Comparison of ENCODE assay signal across 15 cellular contexts in the genomic region with DNA sequence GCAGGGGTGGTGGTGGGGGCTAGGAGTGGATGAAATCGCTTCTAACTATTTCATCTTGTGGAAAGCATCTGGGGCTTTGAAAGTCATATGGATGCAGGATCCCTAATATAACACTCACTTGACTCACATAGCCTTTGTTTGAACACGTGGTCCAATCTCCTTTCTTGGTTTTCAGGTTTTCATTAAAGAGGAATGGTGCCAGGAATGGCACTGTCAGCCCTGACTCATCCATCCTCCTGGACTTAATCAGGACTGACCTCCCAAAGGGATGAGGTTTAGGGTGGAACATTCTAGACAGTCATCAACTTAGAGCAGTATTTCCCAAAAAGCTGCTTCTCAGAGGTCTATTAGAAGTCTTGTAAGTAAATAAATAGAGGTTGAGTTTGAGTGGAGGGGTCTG.
DNase-seq lines count a peak whose midpoint lies in the region; ATAC-seq and TF ChIP-seq lines count a peak whose summit lies in the region.
"Had no signal": no experiment of that assay in that cellular context is flagged by ENCODE, and none has a peak within 500 bp of the region (broad histone marks: within the 10 kb centered on the region; RNA-seq: fewer than 3 reads in every experiment).

No MANE protein-coding gene starts in this region.

- H3K36me3 ChIP-seq in BJ (ENCODE audit: control insufficient read depth, insufficient read depth, low read length): no peaks in the 10 kb centered on the region
- H3K36me3 ChIP-seq in MG63: no peaks in the 10 kb centered on the region
- H3K36me3 ChIP-seq in H7 (replicated peaks; ENCODE audit: control insufficient read depth, insufficient read depth, low read length): no peaks in the 10 kb centered on the region

- H3K4me3 ChIP-seq in BJ (ENCODE audit: low read depth, low read length): no peak overlapping the region
- H3K4me3 ChIP-seq in MG63: no peak overlapping the region
- no peak overlapping the region for H3K4me3 ChIP-seq in choroid plexus epithelial cell (ENCODE audit: low read depth, low read length)
- no peak overlapping the region for H3K4me3 ChIP-seq in H7 (ENCODE audit: insufficient read depth, low read depth, low read length)

- POLR2A ChIA-PET in BJ (lab: Charles Lee): no interaction called here

- peak; percentile 52 for DNase-seq in BJ (ENCODE audit: low read depth)
- peak; percentile 73 for DNase-seq in MG63
- peak; percentile 58 for DNase-seq in choroid plexus epithelial cell (ENCODE audit: low read depth)
- peak; percentile 90 for DNase-seq in kidney tubule cell (ENCODE audit: low spot score)
- no peak for DNase-seq in H7
- no peak for DNase-seq in activated T-cell treated with anti-CD3 and anti-CD28 coated beads for 4 hours
- DNase-seq: activated CD4-positive, alpha-beta T cell treated with anti-CD3 and anti-CD28 coated beads, Interleukin-2, amount 50 U/mL, for 1 hour; activated effector memory CD4-positive, alpha-beta T cell treated with Interleukin-2 at 50 U/mL for 16 hours; caudate nucleus; erythroblast; GF-D8; stimulated activated naive CD8-positive, alpha-beta T cell treated with anti-CD3 and anti-CD28 coated beads, Interleukin-15, amount 100 ng/mL, for 72 hours; T-helper 17 cell had no signal

- H3K9me3 ChIP-seq in MG63: no peaks in the 10 kb centered on the region

- TF ChIP-seq CTCF in BJ (IDR thresholded peaks at IDR 0.05; ENCODE audit: insufficient read depth, low read depth, low read length): no peak
- TF ChIP-seq CTCF in choroid plexus epithelial cell (conservative IDR thresholded peaks at IDR 0.05; ENCODE audit: low read depth, low read length): no peak

- no peaks in the 10 kb centered on the region for H3K27me3 ChIP-seq in BJ (ENCODE audit: control insufficient read depth, insufficient read depth, low read length)
- H3K27me3 ChIP-seq in MG63: no peaks in the 10 kb centered on the region
- H3K27me3 ChIP-seq in H7 (ENCODE audit: control insufficient read depth, insufficient read depth, low read length): no peaks in the 10 kb centered on the region; the same call in 1 of the 2 replicates

- ATAC-seq in GM21825 (IDR thresholded peaks at IDR 0.05; ENCODE audit: unreplicated experiment): no peak
- ATAC-seq in HG03457 (IDR thresholded peaks at IDR 0.05; ENCODE audit: unreplicated experiment): no peak
- ATAC-seq: stimulated activated naive CD8-positive, alpha-beta T cell treated with anti-CD3 and anti-CD28 coated beads, Interleukin-15, amount 100 ng/mL, for 72 hours; T-helper 17 cell had no signal

- CTCF ChIA-PET in BJ (lab: Yijun Ruan, JAX): no interaction called here

Comparison
In these comparisons a context has a peak if more than half of its experiments do, and no peak if none do; other contexts are left out.
1. DNase-seq: peak in BJ (single experiment), MG63 (single experiment), choroid plexus epithelial cell (single experiment) and kidney tubule cell (single experiment); none in H7 (single experiment) and activated T-cell treated with anti-CD3 and anti-CD28 coated beads for 4 hours (single experiment).